ENCODE assay signal across 34 cellular contexts in genomic region chr4:78899302-78899701, GRCh38.
"Had no signal": no experiment of that assay in that cellular context is flagged by ENCODE, and none has a peak within 500 bp of the region (broad histone marks: within the 10 kb centered on the region; RNA-seq: fewer than 3 reads in every experiment).

No MANE protein-coding gene starts in this region.

- H3K27me3 ChIP-seq: MG63 had no signal

- DNase-seq: Karpas-422, Kasumi-1, MG63, MM.1S, MV-4-11, NCI-H1048, NCI-H1092, NCI-H1092 treated with DMSO at 0.1 percent for 48 hours, NCI-H1105, NCI-H1105 treated with DMSO at 0.1 percent for 48 hours, NCI-H1417, NCI-H1417 treated with DMSO at 0.1 percent for 48 hours, NCI-H1436, NCI-H1436 treated with DMSO at 0.1 percent for 48 hours, NCI-H146, NCI-H1694, NCI-H1694 treated with DMSO at 0.1 percent for 48 hours, NCI-H187, NCI-H187 treated with DMSO at 0.1 percent for 48 hours, NCI-H1930, NCI-H2029, NCI-H2029 treated with DMSO at 0.1 percent for 48 hours, NCI-H2081, NCI-H2081 treated with DMSO at 0.1 percent for 48 hours, NCI-H2107, NCI-H2171, NCI-H2171 treated with DMSO at 0.1 percent for 48 hours, NCI-H2227 treated with DMSO at 0.1 percent for 48 hours, NCI-H226, NCI-H345, NCI-H446, NCI-H446 treated with DMSO at 0.1 percent for 48 hours, NCI-H510A, NCI-H510A treated with DMSO at 0.1 percent for 48 hours had no signal

- H3K4me3 ChIP-seq: MG63 had no signal

- H3K9me3 ChIP-seq: MG63 had no signal

- H3K36me3 ChIP-seq: MG63 had no signal
